In genomic region chr13:39601636-39602035, GRCh38 we compare ENCODE assay signal across 1 cellular context.
TF ChIP-seq lines count a peak whose summit lies in the region.

No MANE protein-coding gene starts in this region.

TF ChIP-seq in H1, 55 proteins besides CTCF, POLR2A, EP300 and RAD21:
- TF ChIP-seq GTF2F1 (IDR thresholded peaks at IDR 0.05; ENCODE audit: borderline replicate concordance, low read depth, low read length) (no peak), NRF1 (IDR thresholded peaks at IDR 0.05; ENCODE audit: low read depth, low read length) (no peak), HDAC6 (IDR thresholded peaks at IDR 0.05; ENCODE audit: low read depth, low read length) (no peak), SUZ12 (IDR thresholded peaks at IDR 0.05; ENCODE audit: low read length) (no peak), FOSL1 (IDR thresholded peaks at IDR 0.05; ENCODE audit: insufficient read depth, low read depth, low read length) (no peak), JUN (IDR thresholded peaks at IDR 0.05; ENCODE audit: low read depth, low read length) (no peak), RBBP5 (IDR thresholded peaks at IDR 0.05; ENCODE audit: borderline replicate concordance, low read depth, low read length) (no peak), POLR2AphosphoS5 (IDR thresholded peaks at IDR 0.05; ENCODE audit: low read depth, low read length) (no peak), SIN3A (conservative IDR thresholded peaks at IDR 0.05 in 1 of 2, IDR thresholded peaks at IDR 0.05 in 1 of 2; ENCODE audit: low read depth in 1 of 2, low read length in 2 of 2) (no peak), BACH1 (IDR thresholded peaks at IDR 0.05; ENCODE audit: low read length) (no peak), CHD2 (IDR thresholded peaks at IDR 0.05; ENCODE audit: low read length) (no peak)
TF ChIP-seq in H1: peak in this region for 0.
